Comparison of ENCODE assay signal across 33 cellular contexts in the genomic region with DNA sequence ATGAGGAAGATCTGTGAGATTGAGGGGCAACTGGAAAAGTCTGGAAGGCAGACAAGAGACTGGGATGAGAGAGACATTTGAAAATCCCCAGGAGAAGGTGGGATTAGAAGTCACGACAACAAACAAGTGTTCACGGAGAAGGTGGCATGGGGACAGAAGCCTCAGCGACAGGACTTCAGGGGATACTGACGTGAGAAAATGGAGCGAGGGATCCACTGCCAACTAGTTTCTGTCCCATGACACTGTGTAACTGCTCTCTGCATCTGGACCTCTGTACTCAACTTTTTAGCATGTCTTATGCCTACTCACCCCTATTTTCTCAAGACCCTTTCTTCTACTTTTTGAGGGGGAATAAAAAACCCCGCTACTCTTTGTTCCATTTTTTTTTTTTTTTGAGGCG. TPM values are rescaled to one million over a fixed set of nuclear protein-coding genes. Genes with fewer than 3 reads are reported as not detected.
DNase-seq lines count a peak whose midpoint lies in the region; ATAC-seq and TF ChIP-seq lines count a peak whose summit lies in the region.
"Had no signal": no experiment of that assay in that cellular context is flagged by ENCODE, and none has a peak within 500 bp of the region (broad histone marks: within the 10 kb centered on the region; RNA-seq: fewer than 3 reads in every experiment).

No MANE protein-coding gene starts in this region.

- H3K27me3 Mint-ChIP-seq in activated naive CD8-positive, alpha-beta T cell treated with anti-CD3 and anti-CD28 coated beads, Interleukin-2, amount 50 U/mL, for 24 hours = no peaks in the 10 kb centered on the region
- H3K27me3 Mint-ChIP-seq in activated naive CD8-positive, alpha-beta T cell treated with anti-CD3 and anti-CD28 coated beads for 36 hours = no peaks in the 10 kb centered on the region
- H3K27me3 Mint-ChIP-seq in endodermal cell (ENCODE audit: insufficient read depth) = no peaks in the 10 kb centered on the region
- H3K27me3 Mint-ChIP-seq: CD4-positive, alpha-beta memory T cell had no signal

- H3K9ac ChIP-seq in endodermal cell (ENCODE audit: extremely low read depth, low read length, poor library complexity, severe bottlenecking) (no peak overlapping the region), subcutaneous abdominal adipose tissue (ENCODE audit: low read length in 5 of 5) (no peak overlapping the region)
- H3K9ac ChIP-seq: SK-N-SH had no signal

- H3K36me3 ChIP-seq in endodermal cell (ENCODE audit: control insufficient read depth, insufficient read depth, low read length) (peaks cover 91% of the 10 kb centered on the region), subcutaneous abdominal adipose tissue (ENCODE audit: control insufficient read depth in 5 of 5, insufficient read depth in 5 of 5, low read length in 5 of 5) (peaks cover 24 to 44% (median 30%) of the 10 kb centered on the region in 5 donors)

- no peak for ATAC-seq in activated naive CD8-positive, alpha-beta T cell treated with anti-CD3 and anti-CD28 coated beads, Interleukin-2, amount 50 U/mL, for 24 hours
- ATAC-seq: activated CD4-positive, CD25-positive, alpha-beta regulatory T cell treated with anti-CD3 and anti-CD28 coated beads, Interleukin-2, amount 50 U/mL, for 24 hours; foreskin keratinocyte; heart left ventricle; left ventricle myocardium superior; PC-3 had no signal

- TF ChIP-seq CTCF in endodermal cell (conservative IDR thresholded peaks at IDR 0.05) (no peak), coronary artery (IDR thresholded peaks at IDR 0.05) (no peak)

- H3K4me1 ChIP-seq in endodermal cell (ENCODE audit: control insufficient read depth, insufficient read depth, low read length) (no peaks in the 10 kb centered on the region), subcutaneous abdominal adipose tissue (ENCODE audit: control insufficient read depth in 5 of 5, insufficient read depth in 5 of 5, low read length in 5 of 5) (peaks cover 0 to 11% (median 4%) of the 10 kb centered on the region in 5 donors)
- H3K4me1 ChIP-seq: esophagus squamous epithelium, foreskin keratinocyte, upper lobe of left lung had no signal

- no peak for DNase-seq in activated naive CD8-positive, alpha-beta T cell treated with anti-CD3 and anti-CD28 coated beads, Interleukin-2, amount 50 U/mL, for 24 hours
- no peak for DNase-seq in activated naive CD8-positive, alpha-beta T cell treated with anti-CD3 and anti-CD28 coated beads for 36 hours
- DNase-seq in endodermal cell (no peak), amygdala (lab: John Stamatoyannopoulos, UW) (no peak), coronary artery (ENCODE audit: low spot score) (no peak)
- DNase-seq in activated effector memory CD4-positive, alpha-beta T cell treated with anti-CD3 and anti-CD28 coated beads, Interleukin-2, amount 50 U/mL, for 16 hours = no peak
- DNase-seq: activated CD4-positive, alpha-beta T cell treated with anti-CD3 and anti-CD28 coated beads, Interleukin-2, amount 50 U/mL, for 48 hours; activated CD8-positive, alpha-beta memory T cell treated with anti-CD3 and anti-CD28 coated beads, Interleukin-2, amount 50 U/mL, for 48 hours; activated gamma-delta T cell; AML-193; CD4-positive, alpha-beta memory T cell; central memory CD4-positive, alpha-beta T cell; dermis blood vessel endothelial cell; esophagus squamous epithelium; foreskin keratinocyte; HCEC 1CT; heart left ventricle; IMR-90; left ventricle myocardium superior; MV-4-11; NCI-H1436; NCI-H2081 treated with DMSO at 0.1 percent for 48 hours; NCI-H2227 treated with DMSO at 0.1 percent for 48 hours; NCI-H526; nucleus accumbens; PC-3; SK-N-SH; stimulated activated CD4-positive, alpha-beta T cell treated with anti-CD3 and anti-CD28 coated beads, Interleukin-4, amount 100 ng/mL, for 1 hour; upper lobe of left lung had no signal

- H3K27ac ChIP-seq in endodermal cell (ENCODE audit: low read depth, low read length) (no peak overlapping the region), subcutaneous abdominal adipose tissue (ENCODE audit: low read depth, low read length) (peak overlapping the region; percentile 39), coronary artery (no peak overlapping the region)
- H3K27ac ChIP-seq: esophagus squamous epithelium, foreskin keratinocyte, heart left ventricle, upper lobe of left lung had no signal

- no peak overlapping the region for H3K4me3 ChIP-seq in endodermal cell (ENCODE audit: low read length)
- H3K4me3 ChIP-seq in subcutaneous abdominal adipose tissue (ENCODE audit: low read depth in 1 of 5, low read length in 5 of 5) = no peak overlapping the region
- H3K4me3 ChIP-seq in coronary artery = no peak overlapping the region
- H3K4me3 ChIP-seq: esophagus squamous epithelium, heart left ventricle, upper lobe of left lung had no signal

- no peak overlapping the region for H3K4me3 Mint-ChIP-seq in activated naive CD8-positive, alpha-beta T cell treated with anti-CD3 and anti-CD28 coated beads, Interleukin-2, amount 50 U/mL, for 24 hours
- no peak overlapping the region for H3K4me3 Mint-ChIP-seq in activated naive CD8-positive, alpha-beta T cell treated with anti-CD3 and anti-CD28 coated beads for 36 hours
- no peak overlapping the region for H3K4me3 Mint-ChIP-seq in endodermal cell
- H3K4me3 Mint-ChIP-seq: CD4-positive, alpha-beta memory T cell; T-helper 1 cell treated with Interleukin-12 subunit alpha and Interleukin-12 subunit beta and Interleukin-4 antibody, amounts not matched to agents 30 μg/mL and 1 μg/mL, for 36 hours had no signal

- peaks cover 22% of the 10 kb centered on the region for H3K4me1 Mint-ChIP-seq in activated naive CD8-positive, alpha-beta T cell treated with anti-CD3 and anti-CD28 coated beads, Interleukin-2, amount 50 U/mL, for 24 hours
- peaks cover 14% of the 10 kb centered on the region for H3K4me1 Mint-ChIP-seq in activated naive CD8-positive, alpha-beta T cell treated with anti-CD3 and anti-CD28 coated beads for 36 hours
- H3K4me1 Mint-ChIP-seq in endodermal cell = peaks cover 9% of the 10 kb centered on the region

- H3K27ac Mint-ChIP-seq in activated naive CD8-positive, alpha-beta T cell treated with anti-CD3 and anti-CD28 coated beads, Interleukin-2, amount 50 U/mL, for 24 hours = peak overlapping the region; percentile 53
- H3K27ac Mint-ChIP-seq in activated naive CD8-positive, alpha-beta T cell treated with anti-CD3 and anti-CD28 coated beads for 36 hours = no peak overlapping the region
- H3K27ac Mint-ChIP-seq in endodermal cell = peak overlapping the region; percentile 1
- H3K27ac Mint-ChIP-seq: T-helper 1 cell treated with Interleukin-12 subunit alpha and Interleukin-12 subunit beta and Interleukin-4 antibody, amounts not matched to agents 30 μg/mL and 1 μg/mL, for 36 hours had no signal

- H3K27me3 ChIP-seq in endodermal cell (ENCODE audit: control insufficient read depth, insufficient read depth, low read length, poor library complexity, severe bottlenecking) = no peaks in the 10 kb centered on the region
- no peaks in the 10 kb centered on the region for H3K27me3 ChIP-seq in subcutaneous abdominal adipose tissue (ENCODE audit: control insufficient read depth in 5 of 5, insufficient read depth in 4 of 5, low read length in 5 of 5)
- H3K27me3 ChIP-seq: esophagus squamous epithelium, foreskin keratinocyte, heart left ventricle, upper lobe of left lung had no signal

- peaks cover 54% of the 10 kb centered on the region for H3K36me3 Mint-ChIP-seq in activated naive CD8-positive, alpha-beta T cell treated with anti-CD3 and anti-CD28 coated beads, Interleukin-2, amount 50 U/mL, for 24 hours (ENCODE audit: low read depth)
- H3K36me3 Mint-ChIP-seq in activated naive CD8-positive, alpha-beta T cell treated with anti-CD3 and anti-CD28 coated beads for 36 hours = peaks cover 40% of the 10 kb centered on the region
- H3K36me3 Mint-ChIP-seq in endodermal cell (ENCODE audit: low read depth) = peaks cover 82% of the 10 kb centered on the region

- H3K9me3 Mint-ChIP-seq in activated naive CD8-positive, alpha-beta T cell treated with anti-CD3 and anti-CD28 coated beads, Interleukin-2, amount 50 U/mL, for 24 hours = peaks cover 4% of the 10 kb centered on the region
- peaks cover 4% of the 10 kb centered on the region for H3K9me3 Mint-ChIP-seq in activated naive CD8-positive, alpha-beta T cell treated with anti-CD3 and anti-CD28 coated beads for 36 hours
- H3K9me3 Mint-ChIP-seq in endodermal cell = no peaks in the 10 kb centered on the region

- WGBS in endodermal cell (ENCODE audit: insufficient coverage in 1 of 2, insufficient read length in 1 of 2), 2 experiments = 94% methylated on average over 6 to 7 of the region's 7 CpGs

- H3K9me3 ChIP-seq in endodermal cell (ENCODE audit: control insufficient read depth, low read length) (peaks cover 23% of the 10 kb centered on the region), subcutaneous abdominal adipose tissue (ENCODE audit: control insufficient read depth in 5 of 5, low read length in 5 of 5) (no peaks in the 10 kb centered on the region)
- H3K9me3 ChIP-seq: esophagus squamous epithelium, heart left ventricle, SK-N-SH, upper lobe of left lung had no signal

TF ChIP-seq in PFSK-1, 5 proteins besides CTCF, POLR2A, EP300 and RAD21:
- no peak for TF ChIP-seq SIN3A (IDR thresholded peaks at IDR 0.05; ENCODE audit: borderline replicate concordance, insufficient read depth, low read length)
- TF ChIP-seq POLR2AphosphoS5 (IDR thresholded peaks at IDR 0.05; ENCODE audit: low read depth, low read length) = peak; percentile 23; the same call in 1 of the 2 replicates
- TF ChIP-seq FOXP2 (optimal IDR thresholded peaks at IDR 0.05; ENCODE audit: borderline replicate concordance, extremely low read depth, extremely low read length, insufficient read depth) = no peak
TF ChIP-seq in PFSK-1: peak in this region for 1.

RNA-seq across cellular contexts. Expression of gene ZBTB2, which starts 18.3 kb away (rescaled TPM):
- total RNA-seq in activated naive CD8-positive, alpha-beta T cell treated with anti-CD3 and anti-CD28 coated beads for 36 hours = 10 to 100 TPM; 26.8 to 28.2 TPM
- 25.0 TPM for polyA plus RNA-seq in PFSK-1 (2012; ENCODE audit: insufficient read length, low read depth)
- 10 to 100 TPM; 11.4 to 15.2 TPM for total RNA-seq in endodermal cell
- 11.3 TPM for polyA plus RNA-seq in endodermal cell (2013, experiment 1 of 2)
- polyA plus RNA-seq in endodermal cell (2013, experiment 2 of 2) = 11.1 TPM

RNA-seq across cellular contexts. Expression of gene RMND1, which starts 42.2 kb away (rescaled TPM):
- 10 to 100 TPM; 25.9 to 28.4 TPM for total RNA-seq in activated naive CD8-positive, alpha-beta T cell treated with anti-CD3 and anti-CD28 coated beads for 36 hours
- polyA plus RNA-seq in PFSK-1 (2012; ENCODE audit: insufficient read length, low read depth) = 22.8 TPM
- total RNA-seq in endodermal cell = 10 to 100 TPM; 40.8 to 45.4 TPM
- 31.9 TPM for polyA plus RNA-seq in endodermal cell (2013, experiment 1 of 2)
- 32.7 TPM for polyA plus RNA-seq in endodermal cell (2013, experiment 2 of 2)
